In genomic region chr4:69664009-69664408, GRCh38 we compare ENCODE assay signal across 11 cellular contexts. TPM values are rescaled to one million over a fixed set of nuclear protein-coding genes. Genes with fewer than 3 reads are reported as not detected.
"Had no signal": no experiment of that assay in that cellular context is flagged by ENCODE, and none has a peak within 500 bp of the region (broad histone marks: within the 10 kb centered on the region; RNA-seq: fewer than 3 reads in every experiment).

No MANE protein-coding gene starts in this region.

RNA-seq across cellular contexts. Expression of gene UGT2A1, which starts 11.0 kb away (rescaled TPM):
- total RNA-seq: HT1080; K562; M059J; OCI-LY7; PC-3; Peyer's patch; Right ventricle myocardium inferior; RPMI7951; SJSA1; T-helper 1 cell treated with Interleukin-12 subunit alpha and Interleukin-12 subunit beta and Interleukin-4 antibody, amounts not matched to agents 30 ng/mL and 1 ng/mL, for 36 hours had no signal
- polyA plus RNA-seq: IgD-negative memory B cell had no signal

RNA-seq across cellular contexts. Expression of gene UGT2A2, which starts 24.6 kb away (rescaled TPM):
- total RNA-seq: HT1080; K562; M059J; OCI-LY7; PC-3; Peyer's patch; Right ventricle myocardium inferior; RPMI7951; SJSA1; T-helper 1 cell treated with Interleukin-12 subunit alpha and Interleukin-12 subunit beta and Interleukin-4 antibody, amounts not matched to agents 30 ng/mL and 1 ng/mL, for 36 hours had no signal
- polyA plus RNA-seq: IgD-negative memory B cell, K562 had no signal
